1 cellular context compared by ENCODE assay signal in the genomic region with DNA sequence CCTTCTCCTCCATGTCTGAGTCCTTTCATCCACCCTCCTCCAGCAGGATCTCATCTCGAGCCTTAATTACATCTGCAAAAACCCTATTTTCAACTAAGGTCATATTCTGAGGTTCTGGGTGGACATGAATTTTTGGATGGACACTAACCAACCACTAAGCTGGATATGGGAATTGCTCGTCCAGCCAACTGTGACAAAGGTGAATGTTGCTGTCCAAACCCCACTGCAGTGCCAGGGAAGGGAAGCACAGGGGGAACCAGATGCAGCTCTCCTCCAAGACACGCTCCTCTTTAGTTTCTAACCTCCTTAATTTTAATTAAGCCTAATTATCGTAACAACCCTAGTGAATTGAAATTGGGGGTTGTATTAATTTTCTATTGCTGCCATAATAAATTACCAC.
TF ChIP-seq lines count a peak whose summit lies in the region.

No MANE protein-coding gene starts in this region.

TF ChIP-seq in SK-N-SH, 30 proteins besides CTCF, POLR2A, EP300 and RAD21 (continued from another document):
- TF ChIP-seq, protein P1, sequence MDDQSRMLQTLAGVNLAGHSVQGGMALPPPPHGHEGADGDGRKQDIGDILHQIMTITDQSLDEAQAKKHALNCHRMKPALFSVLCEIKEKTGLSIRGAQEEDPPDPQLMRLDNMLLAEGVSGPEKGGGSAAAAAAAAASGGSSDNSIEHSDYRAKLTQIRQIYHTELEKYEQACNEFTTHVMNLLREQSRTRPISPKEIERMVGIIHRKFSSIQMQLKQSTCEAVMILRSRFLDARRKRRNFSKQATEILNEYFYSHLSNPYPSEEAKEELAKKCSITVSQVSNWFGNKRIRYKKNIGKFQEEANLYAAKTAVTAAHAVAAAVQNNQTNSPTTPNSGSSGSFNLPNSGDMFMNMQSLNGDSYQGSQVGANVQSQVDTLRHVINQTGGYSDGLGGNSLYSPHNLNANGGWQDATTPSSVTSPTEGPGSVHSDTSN (IDR thresholded peaks at IDR 0.05), result no peak
- TF ChIP-seq, protein P2, sequence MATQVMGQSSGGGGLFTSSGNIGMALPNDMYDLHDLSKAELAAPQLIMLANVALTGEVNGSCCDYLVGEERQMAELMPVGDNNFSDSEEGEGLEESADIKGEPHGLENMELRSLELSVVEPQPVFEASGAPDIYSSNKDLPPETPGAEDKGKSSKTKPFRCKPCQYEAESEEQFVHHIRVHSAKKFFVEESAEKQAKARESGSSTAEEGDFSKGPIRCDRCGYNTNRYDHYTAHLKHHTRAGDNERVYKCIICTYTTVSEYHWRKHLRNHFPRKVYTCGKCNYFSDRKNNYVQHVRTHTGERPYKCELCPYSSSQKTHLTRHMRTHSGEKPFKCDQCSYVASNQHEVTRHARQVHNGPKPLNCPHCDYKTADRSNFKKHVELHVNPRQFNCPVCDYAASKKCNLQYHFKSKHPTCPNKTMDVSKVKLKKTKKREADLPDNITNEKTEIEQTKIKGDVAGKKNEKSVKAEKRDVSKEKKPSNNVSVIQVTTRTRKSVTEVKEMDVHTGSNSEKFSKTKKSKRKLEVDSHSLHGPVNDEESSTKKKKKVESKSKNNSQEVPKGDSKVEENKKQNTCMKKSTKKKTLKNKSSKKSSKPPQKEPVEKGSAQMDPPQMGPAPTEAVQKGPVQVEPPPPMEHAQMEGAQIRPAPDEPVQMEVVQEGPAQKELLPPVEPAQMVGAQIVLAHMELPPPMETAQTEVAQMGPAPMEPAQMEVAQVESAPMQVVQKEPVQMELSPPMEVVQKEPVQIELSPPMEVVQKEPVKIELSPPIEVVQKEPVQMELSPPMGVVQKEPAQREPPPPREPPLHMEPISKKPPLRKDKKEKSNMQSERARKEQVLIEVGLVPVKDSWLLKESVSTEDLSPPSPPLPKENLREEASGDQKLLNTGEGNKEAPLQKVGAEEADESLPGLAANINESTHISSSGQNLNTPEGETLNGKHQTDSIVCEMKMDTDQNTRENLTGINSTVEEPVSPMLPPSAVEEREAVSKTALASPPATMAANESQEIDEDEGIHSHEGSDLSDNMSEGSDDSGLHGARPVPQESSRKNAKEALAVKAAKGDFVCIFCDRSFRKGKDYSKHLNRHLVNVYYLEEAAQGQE (IDR thresholded peaks at IDR 0.05; ENCODE audit: low read depth, low read length), result no peak
- no peak for TF ChIP-seq EZH2phosphoT487 (IDR thresholded peaks at IDR 0.05; ENCODE audit: borderline replicate concordance, low read depth)
- no peak for TF ChIP-seq NRF1 (IDR thresholded peaks at IDR 0.05; ENCODE audit: low read depth, low read length)
- no peak for TF ChIP-seq RCOR1 (IDR thresholded peaks at IDR 0.05; ENCODE audit: low read length)
- no peak for TF ChIP-seq CHD2 (IDR thresholded peaks at IDR 0.05; ENCODE audit: low read length, partially characterized antibody)
- no peak for TF ChIP-seq SMC3 (IDR thresholded peaks at IDR 0.05; ENCODE audit: low read depth, low read length)
- no peak for TF ChIP-seq GATA2 (CRISPR knock-in tag; IDR thresholded peaks at IDR 0.05)
- no peak for TF ChIP-seq TEAD4 (IDR thresholded peaks at IDR 0.05; ENCODE audit: borderline replicate concordance, insufficient read depth)
- TF ChIP-seq ELF1 (IDR thresholded peaks at IDR 0.05), result no peak
- TF ChIP-seq FOXJ3 (CRISPR knock-in tag; IDR thresholded peaks at IDR 0.05), result no peak
